In the genomic region with DNA sequence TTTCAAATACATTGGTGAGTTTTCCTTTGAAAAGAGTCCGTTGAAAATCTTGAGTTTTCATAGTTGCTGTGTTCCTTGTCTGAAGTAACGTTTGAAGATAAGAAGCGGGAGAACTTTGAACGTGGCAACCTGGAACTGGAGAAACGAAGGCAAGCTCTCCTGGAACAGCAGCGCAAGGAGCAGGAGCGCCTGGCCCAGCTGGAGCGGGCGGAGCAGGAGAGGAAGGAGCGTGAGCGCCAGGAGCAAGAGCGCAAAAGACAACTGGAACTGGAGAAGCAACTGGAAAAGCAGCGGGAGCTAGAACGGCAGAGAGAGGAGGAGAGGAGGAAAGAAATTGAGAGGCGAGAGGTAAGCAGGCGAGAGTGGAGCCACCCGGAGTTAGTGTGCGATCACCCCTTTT, we compare ENCODE assay signal across 34 cellular contexts.
"Had no signal": no experiment of that assay in that cellular context is flagged by ENCODE, and none has a peak within 500 bp of the region (broad histone marks: within the 10 kb centered on the region; RNA-seq: fewer than 3 reads in every experiment).

No MANE protein-coding gene starts in this region.

- H3K36me3 Mint-ChIP-seq: activated naive CD4-positive, alpha-beta T cell treated with anti-CD3 and anti-CD28 coated beads, Interleukin-2, amount 50 U/mL, for 72 hours had no signal

- H3K27me3 Mint-ChIP-seq: activated B cell treated with CpG ODN at 0.5 μM for 24 hours; activated CD4-positive, alpha-beta memory T cell treated with anti-CD3 and anti-CD28 coated beads for 36 hours; activated CD4-positive, alpha-beta T cell treated with anti-CD3 and anti-CD28 coated beads, Interleukin-2, amount 10 ng/mL, durations not matched to agents 24 days and 14 days; activated CD8-positive, alpha-beta T cell treated with anti-CD3 and anti-CD28 coated beads for 36 hours; activated naive CD8-positive, alpha-beta T cell treated with anti-CD3 and anti-CD28 coated beads for 36 hours; activated T-helper 17 cell treated with anti-CD3 and anti-CD28 coated beads, Interleukin-2, amount 50 U/mL, for 72 hours had no signal

- DNase-seq: activated B cell treated with CpG ODN at 0.5 μM for 24 hours; activated CD4-positive, alpha-beta memory T cell treated with anti-CD3 and anti-CD28 coated beads for 36 hours; activated CD4-positive, alpha-beta T cell treated with anti-CD3 and anti-CD28 coated beads for 4 hours; activated CD4-positive, alpha-beta T cell treated with anti-CD3 and anti-CD28 coated beads, Interleukin-2, amount 10 ng/mL, durations not matched to agents 24 days and 14 days; activated CD4-positive, alpha-beta T cell treated with anti-CD3 and anti-CD28 coated beads, Interleukin-2, amount 50 U/mL, for 1 hour; activated CD4-positive, alpha-beta T cell treated with anti-CD3 and anti-CD28 coated beads, Interleukin-2, amount 50 U/mL, for 4 hours; activated CD4-positive, CD25-positive, alpha-beta regulatory T cell treated with anti-CD3 and anti-CD28 coated beads, Interleukin-2, amount 50 U/mL, for 72 hours; activated CD8-positive, alpha-beta memory T cell treated with anti-CD3 and anti-CD28 coated beads, Interleukin-2, amount 50 U/mL, for 4 hours; activated CD8-positive, alpha-beta T cell treated with anti-CD3 and anti-CD28 coated beads for 36 hours; activated effector memory CD4-positive, alpha-beta T cell treated with anti-CD3 and anti-CD28 coated beads, Interleukin-2, amount 50 U/mL, for 16 hours; activated gamma-delta T cell treated with Interleukin-2 at 50 U/mL for 16 hours; activated naive CD4-positive, alpha-beta T cell; activated naive CD4-positive, alpha-beta T cell treated with anti-CD3 and anti-CD28 coated beads for 36 hours; activated naive CD4-positive, alpha-beta T cell treated with anti-CD3 and anti-CD28 coated beads, Interleukin-2, amount 50 U/mL, for 16 hours; activated naive CD8-positive, alpha-beta T cell treated with anti-CD3 and anti-CD28 coated beads for 36 hours; activated T-cell treated with anti-CD3 and anti-CD28 coated beads for 4 hours; activated T-cell treated with anti-CD3 and anti-CD28 coated beads, Interleukin-2, amount 50 U/mL, for 1 hour; activated T-cell treated with anti-CD3 and anti-CD28 coated beads, Interleukin-2, amount 50 U/mL, for 4 hours; activated T-cell treated with anti-CD3 and anti-CD28 coated beads, Interleukin-2, amount 50 U/mL, for 72 hours; adrenal gland; amniotic stem cell; aorta; body of pancreas; brain microvascular endothelial cell; central memory CD4-positive, alpha-beta T cell; cerebellar nuclear complex; T-helper 1 cell; T-helper 2 cell; T-helper 9 cell had no signal

- H3K4me3 Mint-ChIP-seq: activated B cell treated with CpG ODN at 0.5 μM for 24 hours; activated CD4-positive, alpha-beta memory T cell treated with anti-CD3 and anti-CD28 coated beads for 36 hours; activated CD4-positive, alpha-beta T cell treated with anti-CD3 and anti-CD28 coated beads, Interleukin-2, amount 10 ng/mL, durations not matched to agents 24 days and 14 days; activated CD8-positive, alpha-beta T cell treated with anti-CD3 and anti-CD28 coated beads for 36 hours; activated naive CD4-positive, alpha-beta T cell treated with anti-CD3 and anti-CD28 coated beads for 36 hours; activated naive CD8-positive, alpha-beta T cell treated with anti-CD3 and anti-CD28 coated beads for 36 hours; activated T-cell treated with anti-CD3 and anti-CD28 coated beads, Interleukin-2, amount 50 U/mL, for 4 hours; activated T-cell treated with anti-CD3 and anti-CD28 coated beads, Interleukin-2, amount 50 U/mL, for 72 hours; activated T-helper 1 cell treated with anti-CD3 and anti-CD28 coated beads, Interleukin-12 subunit alpha, Interleukin-12 subunit beta, Interleukin-2, Interleukin-4 antibody, amounts not matched to agents 30 ng/mL and 10 ng/mL and 1 ng/mL, durations not matched to agents 14 hours and 24 hours and 36 hours; activated T-helper 17 cell treated with anti-CD3 and anti-CD28 coated beads, Interleukin-2, amount 50 U/mL, for 72 hours; T-helper 1 cell treated with Interleukin-12 subunit alpha and Interleukin-12 subunit beta and Interleukin-4 antibody, amounts not matched to agents 30 μg/mL and 1 μg/mL, for 36 hours; T-helper 2 cell treated with Interferon-gamma antibody and Interleukin-4, amounts not matched to agents 5 μg/mL and 100 μg/mL, for 36 hours had no signal

- H3K4me1 Mint-ChIP-seq: activated B cell treated with CpG ODN at 0.5 μM for 24 hours; activated CD4-positive, alpha-beta T cell treated with anti-CD3 and anti-CD28 coated beads, Interleukin-2, amount 10 ng/mL, durations not matched to agents 24 days and 14 days; activated naive CD8-positive, alpha-beta T cell treated with anti-CD3 and anti-CD28 coated beads for 36 hours; activated T-helper 17 cell treated with anti-CD3 and anti-CD28 coated beads, Interleukin-2, amount 50 U/mL, for 72 hours had no signal

- H3K27ac Mint-ChIP-seq: activated B cell treated with CpG ODN at 0.5 μM for 24 hours; activated CD4-positive, alpha-beta memory T cell treated with anti-CD3 and anti-CD28 coated beads for 36 hours; activated CD4-positive, alpha-beta T cell treated with anti-CD3 and anti-CD28 coated beads, Interleukin-2, amount 10 ng/mL, durations not matched to agents 24 days and 14 days; activated CD8-positive, alpha-beta T cell treated with anti-CD3 and anti-CD28 coated beads for 36 hours; activated naive CD4-positive, alpha-beta T cell treated with anti-CD3 and anti-CD28 coated beads for 36 hours; activated naive CD4-positive, alpha-beta T cell treated with anti-CD3 and anti-CD28 coated beads, Interleukin-2, amount 50 U/mL, for 72 hours; activated naive CD8-positive, alpha-beta T cell treated with anti-CD3 and anti-CD28 coated beads for 36 hours; activated T-cell treated with anti-CD3 and anti-CD28 coated beads, Interleukin-2, amount 50 U/mL, for 72 hours; activated T-helper 1 cell treated with anti-CD3 and anti-CD28 coated beads, Interleukin-12 subunit alpha, Interleukin-12 subunit beta, Interleukin-2, Interleukin-4 antibody, amounts not matched to agents 30 ng/mL and 10 ng/mL and 1 ng/mL, durations not matched to agents 14 hours and 24 hours and 36 hours; activated T-helper 17 cell treated with anti-CD3 and anti-CD28 coated beads, Interleukin-2, amount 50 U/mL, for 72 hours; T-helper 1 cell treated with Interleukin-12 subunit alpha and Interleukin-12 subunit beta and Interleukin-4 antibody, amounts not matched to agents 30 μg/mL and 1 μg/mL, for 36 hours; T-helper 2 cell treated with Interferon-gamma antibody and Interleukin-4, amounts not matched to agents 5 μg/mL and 100 μg/mL, for 36 hours had no signal

- ATAC-seq: activated CD8-positive, alpha-beta T cell treated with anti-CD3 and anti-CD28 coated beads for 36 hours; activated naive CD4-positive, alpha-beta T cell treated with anti-CD3 and anti-CD28 coated beads, Interleukin-2, amount 50 U/mL, for 72 hours; activated T-cell treated with anti-CD3 and anti-CD28 coated beads, Interleukin-2, amount 50 U/mL, for 4 hours; activated T-cell treated with anti-CD3 and anti-CD28 coated beads, Interleukin-2, amount 50 U/mL, for 72 hours; activated T-helper 17 cell treated with anti-CD3 and anti-CD28 coated beads, Interleukin-2, amount 50 U/mL, for 72 hours; body of pancreas had no signal

- H3K9me3 Mint-ChIP-seq: activated B cell treated with CpG ODN at 0.5 μM for 24 hours; activated CD4-positive, alpha-beta memory T cell treated with anti-CD3 and anti-CD28 coated beads for 36 hours; activated CD4-positive, alpha-beta T cell treated with anti-CD3 and anti-CD28 coated beads, Interleukin-2, amount 10 ng/mL, durations not matched to agents 24 days and 14 days; activated CD8-positive, alpha-beta T cell treated with anti-CD3 and anti-CD28 coated beads for 36 hours; activated naive CD4-positive, alpha-beta T cell treated with anti-CD3 and anti-CD28 coated beads for 36 hours; activated naive CD4-positive, alpha-beta T cell treated with anti-CD3 and anti-CD28 coated beads, Interleukin-2, amount 50 U/mL, for 72 hours; activated naive CD8-positive, alpha-beta T cell treated with anti-CD3 and anti-CD28 coated beads for 36 hours; activated T-cell treated with anti-CD3 and anti-CD28 coated beads, Interleukin-2, amount 50 U/mL, for 4 hours; activated T-cell treated with anti-CD3 and anti-CD28 coated beads, Interleukin-2, amount 50 U/mL, for 72 hours; activated T-helper 1 cell treated with anti-CD3 and anti-CD28 coated beads, Interleukin-12 subunit alpha, Interleukin-12 subunit beta, Interleukin-2, Interleukin-4 antibody, amounts not matched to agents 30 ng/mL and 10 ng/mL and 1 ng/mL, durations not matched to agents 14 hours and 24 hours and 36 hours; activated T-helper 17 cell treated with anti-CD3 and anti-CD28 coated beads, Interleukin-2, amount 50 U/mL, for 72 hours; T-helper 1 cell treated with Interleukin-12 subunit alpha and Interleukin-12 subunit beta and Interleukin-4 antibody, amounts not matched to agents 30 μg/mL and 1 μg/mL, for 36 hours; T-helper 2 cell treated with Interferon-gamma antibody and Interleukin-4, amounts not matched to agents 5 μg/mL and 100 μg/mL, for 36 hours had no signal
